ENCODE assay signal across 17 cellular contexts in genomic region chr6:3305216-3305565, GRCh38. TPM values are rescaled to one million over a fixed set of nuclear protein-coding genes. Genes with fewer than 3 reads are reported as not detected.
A peak's percentile ranks its signal among the peaks of the same experiment; 100 is the strongest.
DNase-seq lines count a peak whose midpoint lies in the region; ATAC-seq, FAIRE-seq and TF ChIP-seq lines count a peak whose summit lies in the region.
"Had no signal": no experiment of that assay in that cellular context is flagged by ENCODE, and none has a peak within 500 bp of the region (broad histone marks: within the 10 kb centered on the region; RNA-seq: fewer than 3 reads in every experiment).

No MANE protein-coding gene starts in this region.

- TF ChIP-seq CTCF in WTC11 (IDR thresholded peaks at IDR 0.05) (no peak), H1 (IDR thresholded peaks at IDR 0.05; ENCODE audit: control extremely low read depth in 1 of 3, insufficient read depth in 1 of 3, low read depth in 1 of 3, low read length in 3 of 3) (no peak), suprapubic skin (IDR thresholded peaks at IDR 0.05) (no peak)

- TF ChIP-seq POLR2A in H1 (IDR thresholded peaks at IDR 0.05; ENCODE audit: control extremely low read depth in 1 of 2, low read depth in 2 of 2, low read length in 2 of 2), result no peak
- no peak for TF ChIP-seq POLR2A in suprapubic skin (IDR thresholded peaks at IDR 0.05)

- no peak overlapping the region for H4K8ac ChIP-seq in H1 (ENCODE audit: extremely low read depth, insufficient read depth, low read length)

- H3K4me1 ChIP-seq in H1 (replicated peaks in 1 of 4; ENCODE audit: control insufficient read depth in 3 of 4, insufficient read depth in 4 of 4, low read length in 3 of 4) (peaks cover 0 to 2% (median under 1%) of the 10 kb centered on the region in 4 experiments; a peak in 2 of 7 replicates), suprapubic skin (no peaks in the 10 kb centered on the region)

- H2BK5ac ChIP-seq in H1 (ENCODE audit: low read depth, low read length), result no peak overlapping the region; the same call in 1 of the 2 replicates

- H3K4me3 ChIP-seq in H1 (ENCODE audit: extremely low read depth in 1 of 4, insufficient read depth in 2 of 4, low read depth in 3 of 4, low read length in 4 of 4) (no peak overlapping the region), suprapubic skin (no peak overlapping the region)
- H3K4me3 ChIP-seq: BLaER1, GM23338 had no signal

- 0 out of 2 replicates have a peak overlapping the region, but pooled peaks have one; percentile 17 for H2BK12ac ChIP-seq in H1 (ENCODE audit: low read depth, low read length)

- no peak overlapping the region for H3K27ac Mint-ChIP-seq in WTC11
- no peak overlapping the region for H3K27ac Mint-ChIP-seq in activated CD4-positive, alpha-beta memory T cell treated with anti-CD3 and anti-CD28 coated beads, Interleukin-2, amount 10 ng/mL, durations not matched to agents 7 days and 5 days
- H3K27ac Mint-ChIP-seq: CD4-positive, alpha-beta memory T cell; GM23338; HFFc6 had no signal

- no peak overlapping the region for H4K91ac ChIP-seq in H1 (replicated peaks; ENCODE audit: insufficient read length, low read length)

- H4K20me1 ChIP-seq in H1 (replicated peaks in 1 of 2; ENCODE audit: control insufficient read depth in 1 of 2, insufficient read depth in 2 of 2, low read length in 2 of 2), result no peaks in the 10 kb centered on the region
- H4K20me1 ChIP-seq: BLaER1 had no signal

- H3K36me3 ChIP-seq in H1 (ENCODE audit: control insufficient read depth in 2 of 4, insufficient read depth in 4 of 4, low read length in 3 of 4) (no peaks in the 10 kb centered on the region), suprapubic skin (peaks cover 4% of the 10 kb centered on the region)
- H3K36me3 ChIP-seq: BLaER1 had no signal

- no peak overlapping the region for H2AFZ ChIP-seq in H1 (ENCODE audit: low read length)
- H2AFZ ChIP-seq: GM23338 had no signal

- H3K4me2 ChIP-seq in H1 (ENCODE audit: insufficient read depth in 1 of 2, low read depth in 2 of 2, low read length in 2 of 2), result no peak overlapping the region
- H3K4me2 ChIP-seq: BLaER1, GM23338 had no signal

- H3K79me2 ChIP-seq in H1 (ENCODE audit: control insufficient read depth in 1 of 2, insufficient read depth in 2 of 2, low read length in 2 of 2), result no peaks in the 10 kb centered on the region

- no peak overlapping the region for H3K23ac ChIP-seq in H1 (ENCODE audit: insufficient read length)

- TF ChIP-seq RAD21 in H1 (IDR thresholded peaks at IDR 0.05 in 1 of 2, conservative IDR thresholded peaks at IDR 0.05 in 1 of 2; ENCODE audit: low read depth in 2 of 2, low read length in 2 of 2), result no peak

- H3K9me3 ChIP-seq in H1 (ENCODE audit: insufficient read depth in 2 of 2, low read depth in 1 of 2, low read length in 1 of 2), result no peaks in the 10 kb centered on the region
- H3K9me3 ChIP-seq in suprapubic skin, result no peaks in the 10 kb centered on the region

- ATAC-seq in WTC11, result no peak
- no peak for ATAC-seq in HG03039 (IDR thresholded peaks at IDR 0.05; ENCODE audit: unreplicated experiment)
- ATAC-seq: GM23338, HCT116 had no signal

- no peak overlapping the region for H2BK120ac ChIP-seq in H1 (replicated peaks; ENCODE audit: low read depth, low read length)

- peaks cover 34% of the 10 kb centered on the region for H3K36me3 Mint-ChIP-seq in WTC11
- no peaks in the 10 kb centered on the region for H3K36me3 Mint-ChIP-seq in activated CD4-positive, alpha-beta memory T cell treated with anti-CD3 and anti-CD28 coated beads, Interleukin-2, amount 10 ng/mL, durations not matched to agents 7 days and 5 days (ENCODE audit: low read depth)
- H3K36me3 Mint-ChIP-seq: CD14-positive monocyte had no signal

- intact Hi-C loops in posterior vena cava (cut with DNase I), result no loop called here

- H3K79me1 ChIP-seq in H1 (ENCODE audit: low read depth, low read length), result peaks cover 7% of the 10 kb centered on the region; the same call in 1 of the 2 replicates

- peaks cover 9% of the 10 kb centered on the region for H3K9me3 Mint-ChIP-seq in WTC11
- H3K9me3 Mint-ChIP-seq in activated CD4-positive, alpha-beta memory T cell treated with anti-CD3 and anti-CD28 coated beads, Interleukin-2, amount 10 ng/mL, durations not matched to agents 7 days and 5 days, result peaks cover 4% of the 10 kb centered on the region

- POLR2A ChIA-PET in WTC11 (lab: Charles Lee) (no interaction called here), H1 (lab: Charles Lee; ENCODE audit: partially characterized antibody) (interaction anchor here (0.5 kb wide), 1 partner anchor 80 kb away, joined by 4 read pairs; no protein-coding TSS in a partner anchor)
- POLR2A ChIA-PET in activated CD4-positive, alpha-beta memory T cell treated with anti-CD3 and anti-CD28 coated beads, Interleukin-2, amount 10 ng/mL, durations not matched to agents 7 days and 5 days (lab: Charles Lee), result no interaction called here

- no peak overlapping the region for H2BK15ac ChIP-seq in H1 (ENCODE audit: low read length)

- H3K23me2 ChIP-seq in H1 (ENCODE audit: low read depth, low read length), result no peaks in the 10 kb centered on the region

- H3K4ac ChIP-seq in H1 (replicated peaks; ENCODE audit: insufficient read length, low read depth, low read length), result no peak overlapping the region

- H2AK5ac ChIP-seq in H1 (ENCODE audit: low read depth, low read length), result no peak overlapping the region

- H3K27me3 Mint-ChIP-seq in WTC11 (ENCODE audit: low read depth), result no peaks in the 10 kb centered on the region
- H3K27me3 Mint-ChIP-seq in activated CD4-positive, alpha-beta memory T cell treated with anti-CD3 and anti-CD28 coated beads, Interleukin-2, amount 10 ng/mL, durations not matched to agents 7 days and 5 days, result peaks cover 9% of the 10 kb centered on the region

- H2BK20ac ChIP-seq in H1 (ENCODE audit: low read length), result no peak overlapping the region

- no peaks in the 10 kb centered on the region for H3K27me3 ChIP-seq in H1 (replicated peaks in 1 of 4; ENCODE audit: control insufficient read depth in 3 of 4, extremely low read depth in 1 of 4, insufficient read depth in 3 of 4, low read length in 3 of 4)
- H3K27me3 ChIP-seq in suprapubic skin, result no peaks in the 10 kb centered on the region
- H3K27me3 ChIP-seq: BLaER1 had no signal

- peak; percentile 0 for DNase-seq in WTC11 (ENCODE audit: low spot score)
- DNase-seq in H1 (ENCODE audit: low read depth in 1 of 2, low spot score in 2 of 2), result no peak
- peak; percentile 30 for DNase-seq in posterior vena cava (ENCODE audit: low spot score)
- DNase-seq in suprapubic skin (ENCODE audit: low spot score in 2 of 2), result peak; percentile 7 to 15
- no peak for DNase-seq in activated CD4-positive, alpha-beta memory T cell treated with anti-CD3 and anti-CD28 coated beads, Interleukin-2, amount 10 ng/mL, durations not matched to agents 7 days and 5 days
- no peak for DNase-seq in NCI-H1417 (lab: John Stamatoyannopoulos, UW)
- DNase-seq: 8988T; CD4-positive, alpha-beta memory T cell; DMS79 treated with DMSO at 0.1 percent for 48 hours; GF-D8; H7; HFFc6 had no signal

- CTCF ChIA-PET in WTC11 (lab: Charles Lee), result interaction anchor here (1.0 kb wide), 1 partner anchor 544 kb away, joined by 4 read pairs; the partner anchor contains the start of gene FAM50B
- CTCF ChIA-PET in H1 (lab: Charles Lee; ENCODE audit: partially characterized antibody), result interaction anchor here (1.0 to 2.3 kb wide), 4 partner anchors 9 to 90 kb away, joined by 3 to 6 read pairs (median 4); no protein-coding TSS in a partner anchor
- CTCF ChIA-PET in activated CD4-positive, alpha-beta memory T cell treated with anti-CD3 and anti-CD28 coated beads, Interleukin-2, amount 10 ng/mL, durations not matched to agents 7 days and 5 days (lab: Charles Lee), result no interaction called here

- FAIRE-seq in H1 (lab: Jason Lieb, UNC), result no peak

- H3K56ac ChIP-seq in H1 (replicated peaks; ENCODE audit: insufficient read length, low read depth, low read length), result no peak overlapping the region

- no peak overlapping the region for H3K27ac ChIP-seq in H1 (ENCODE audit: low read depth, low read length)
- no peak overlapping the region for H3K27ac ChIP-seq in suprapubic skin
- H3K27ac ChIP-seq: BLaER1 had no signal

- peaks cover 6% of the 10 kb centered on the region for H3K4me1 Mint-ChIP-seq in WTC11
- H3K4me1 Mint-ChIP-seq in activated CD4-positive, alpha-beta memory T cell treated with anti-CD3 and anti-CD28 coated beads, Interleukin-2, amount 10 ng/mL, durations not matched to agents 7 days and 5 days, result no peaks in the 10 kb centered on the region
- H3K4me1 Mint-ChIP-seq: CD14-positive monocyte; CD4-positive, alpha-beta memory T cell had no signal

- TF ChIP-seq EP300 in H1 (IDR thresholded peaks at IDR 0.05; ENCODE audit: borderline replicate concordance in 1 of 2, low read depth in 2 of 2, low read length in 2 of 2), result no peak
- no peak for TF ChIP-seq EP300 in suprapubic skin (IDR thresholded peaks at IDR 0.05)

- WGBS in H1 (ENCODE audit: extremely low coverage in 1 of 2, insufficient coverage in 1 of 2, insufficient read length in 1 of 2, insufficient replicate concordance in 2 of 2, low coverage in 1 of 2, low lambda C conversion rate in 2 of 2, missing lambda C conversion rate in 1 of 2), 2 experiments, result 93% methylated on average over 8 of the region's 8 CpGs; no CpG with 5 or more reads in 1 of the 2 experiments
- WGBS in suprapubic skin, result 99% methylated on average over 8 of the region's 8 CpGs

- no peak overlapping the region for H3K14ac ChIP-seq in H1 (ENCODE audit: insufficient read length)

- H3K4me3 Mint-ChIP-seq in WTC11, result no peak overlapping the region
- H3K4me3 Mint-ChIP-seq in activated CD4-positive, alpha-beta memory T cell treated with anti-CD3 and anti-CD28 coated beads, Interleukin-2, amount 10 ng/mL, durations not matched to agents 7 days and 5 days, result no peak overlapping the region
- H3K4me3 Mint-ChIP-seq: CD14-positive monocyte; CD4-positive, alpha-beta memory T cell; GM23338; HFFc6 had no signal

- no peak overlapping the region; a peak in 1 of 7 replicates for H3K9ac ChIP-seq in H1 (replicated peaks in 1 of 4; ENCODE audit: extremely low read depth in 1 of 4, low read depth in 3 of 4, low read length in 3 of 4)
- H3K9ac ChIP-seq: BLaER1 had no signal

- no peak overlapping the region for H3K18ac ChIP-seq in H1 (ENCODE audit: extremely low read depth, low read length)

- H4K5ac ChIP-seq in H1 (ENCODE audit: insufficient read length, low read depth, low read length), result no peak overlapping the region

RNA-seq across cellular contexts. Expression of gene PSMG4, which starts 46.4 kb away (rescaled TPM):
- total RNA-seq in WTC11 (2021) (30.2 to 38.2 TPM (median 32.5 TPM) in 3 replicates), posterior vena cava (10 to 100 TPM; 14.3 to 18.0 TPM), suprapubic skin (10 to 100 TPM; 11.4 to 32.6 (median 21.1) TPM)
- 40.6 and 45.6 TPM in 2 replicates for total RNA-seq in H1 (2021; fragmentation: NEBNext Ultra II Directional; extraction: Animal tissue kit (Norgen Biotek cat#: 25700))
- 113 and 127 TPM in 2 replicates for polyA plus RNA-seq in H1 (2011; rRNA removed)
- polyA plus RNA-seq in H1 (2011; cell fraction: cytosol; rRNA removed), result 91.5 TPM
- 70.8 TPM for polyA plus RNA-seq in H1 (2011; cell fraction: nucleus; rRNA removed)
- polyA plus RNA-seq in H1 (2012, experiment 1 of 2), result 29.6 to 57.7 TPM (median 54.4 TPM) in 4 replicates
- 47.1 TPM for polyA plus RNA-seq in H1 (2012, experiment 2 of 2)
- 52.3 TPM for polyA plus RNA-seq in H1 (2013, experiment 1 of 2)
- 56.2 TPM for polyA plus RNA-seq in H1 (2013, experiment 2 of 2)
- 21.4 and 30.4 TPM in 2 replicates for polyA minus RNA-seq in H1 (2011; rRNA and poly(A)+ RNA removed)
- polyA minus RNA-seq in H1 (2011; cell fraction: cytosol; rRNA and poly(A)+ RNA removed), result 15.4 TPM
- polyA minus RNA-seq in H1 (2011; cell fraction: nucleus; rRNA and poly(A)+ RNA removed), result 39.9 TPM
- total RNA-seq in activated CD4-positive, alpha-beta memory T cell treated with anti-CD3 and anti-CD28 coated beads, Interleukin-2, amount 10 ng/mL, durations not matched to agents 7 days and 5 days, result 10 to 100 TPM; 19.8 to 21.4 TPM

Comparison
In these comparisons a context has a peak if more than half of its experiments do, and no peak if none do; other contexts are left out.
1. DNase-seq: peak in WTC11 (single experiment), posterior vena cava (single experiment) and suprapubic skin (2 of 2); none in H1 (0 of 2), activated CD4-positive, alpha-beta memory T cell treated with anti-CD3 and anti-CD28 coated beads, Interleukin-2, amount 10 ng/mL, durations not matched to agents 7 days and 5 days (single experiment) and NCI-H1417 (0 of 3).